Comparison of ENCODE assay signal across 8 cellular contexts in genomic region chr14:91202234-91202974, GRCh38. TPM values are rescaled to one million over a fixed set of nuclear protein-coding genes. Genes with fewer than 3 reads are reported as not detected.
A peak's percentile ranks its signal among the peaks of the same experiment; 100 is the strongest.
DNase-seq lines count a peak whose midpoint lies in the region; ATAC-seq and TF ChIP-seq lines count a peak whose summit lies in the region.
"Had no signal": no experiment of that assay in that cellular context is flagged by ENCODE, and none has a peak within 500 bp of the region (broad histone marks: within the 10 kb centered on the region; RNA-seq: fewer than 3 reads in every experiment).

No MANE protein-coding gene starts in this region.

- no peak overlapping the region for H3K18ac ChIP-seq in IMR-90 (ENCODE audit: low read depth, low read length)

- no peak overlapping the region for H4K8ac ChIP-seq in IMR-90 (ENCODE audit: low read depth in 2 of 2, low read length in 2 of 2)

- no peak overlapping the region for H3K9ac ChIP-seq in IMR-90 (ENCODE audit: low read depth, low read length)

- H2AK5ac ChIP-seq in IMR-90 (ENCODE audit: low read depth, low read length), result no peak overlapping the region

- no peak overlapping the region for H3K4me3 ChIP-seq in IMR-90 (ENCODE audit: insufficient read depth, low read depth, low read length)
- no peak overlapping the region for H3K4me3 ChIP-seq in gastroesophageal sphincter

- H2AK9ac ChIP-seq in IMR-90 (replicated peaks; ENCODE audit: low read depth, low read length, poor library complexity), result peak overlapping the region; percentile 14

- no peak overlapping the region for H3K23ac ChIP-seq in IMR-90 (ENCODE audit: low read depth, low read length)

- no peak overlapping the region for H2BK5ac ChIP-seq in IMR-90 (ENCODE audit: low read depth, low read length, poor library complexity, severe bottlenecking)

- no peaks in the 10 kb centered on the region for H4K20me1 ChIP-seq in IMR-90 (ENCODE audit: insufficient read depth, low read length)

- H3K4me1 ChIP-seq in IMR-90 (ENCODE audit: control insufficient read depth, insufficient read depth, low read length), result no peaks in the 10 kb centered on the region
- H3K4me1 ChIP-seq in gastroesophageal sphincter, result peaks cover 0 to 5% (median 0%) of the 10 kb centered on the region in 3 donors

- DNase-seq in IMR-90, result no peak
- peak; percentile 41 for DNase-seq in stimulated activated naive CD8-positive, alpha-beta T cell treated with anti-CD3 and anti-CD28 coated beads, Interleukin-15, Interleukin-2, amounts not matched to agents 100 U/mL and 50 U/mL, for 24 hours
- no peak for DNase-seq in DMS 273 (lab: John Stamatoyannopoulos, UW; ENCODE audit: unreplicated experiment)
- DNase-seq: activated naive CD4-positive, alpha-beta T cell treated with anti-CD3 and anti-CD28 coated beads for 36 hours had no signal

- in situ Hi-C loops in IMR-90 (cut with MboI; ENCODE audit: low sequenced_read_pairs), result no loop called here

- H3K56ac ChIP-seq in IMR-90 (ENCODE audit: extremely low read depth, insufficient read depth, low read length), result no peak overlapping the region

- dilution Hi-C loops in IMR-90 (cut with HindIII; ENCODE audit: low sequenced_read_pairs, unreplicated experiment), result no loop called here

- POLR2A ChIA-PET in IMR-90 (lab: Charles Lee; ENCODE audit: unreplicated experiment), result no interaction called here

- H3K9me3 ChIP-seq in IMR-90 (ENCODE audit: control insufficient read depth, insufficient read depth, low read length) (no peaks in the 10 kb centered on the region), gastroesophageal sphincter (no peaks in the 10 kb centered on the region)

- no peaks in the 10 kb centered on the region for H3K79me1 ChIP-seq in IMR-90 (ENCODE audit: low read depth in 1 of 2, low read length in 2 of 2)

- H3K4ac ChIP-seq in IMR-90 (ENCODE audit: low read depth, low read length), result no peak overlapping the region

- CTCF ChIA-PET in IMR-90 (lab: Yijun Ruan, JAX), result no interaction called here

- no peak overlapping the region for H3K4me2 ChIP-seq in IMR-90 (ENCODE audit: low read depth, low read length)

- H2BK15ac ChIP-seq in IMR-90 (ENCODE audit: low read depth, low read length), result no peak overlapping the region

- no peak overlapping the region for H4K91ac ChIP-seq in IMR-90 (ENCODE audit: insufficient read depth, low read depth, low read length)

- TF ChIP-seq CTCF in IMR-90 (conservative IDR thresholded peaks at IDR 0.05; ENCODE audit: low read depth, low read length), result no peak
- no peak for TF ChIP-seq CTCF in VCaP (conservative IDR thresholded peaks at IDR 0.05)
- TF ChIP-seq CTCF in gastroesophageal sphincter (IDR thresholded peaks at IDR 0.05), result no peak

- no TSS peak for BruUV-seq in IMR-90 (replicated peaks; lab: Mats Ljungman, UMichigan)

- 47% methylated on average over 3 of the region's 15 CpGs; no CpG with 5 or more reads in 1 of the 2 experiments for WGBS in IMR-90 (ENCODE audit: extremely low coverage in 2 of 2, insufficient read length in 1 of 2), 2 experiments
- WGBS in gastroesophageal sphincter (ENCODE audit: low coverage in 1 of 2), 2 donors, result 68% methylated on average over 10 of the region's 15 CpGs; no CpG with 5 or more reads in 1 of the 2 donors

- H3K9me1 ChIP-seq in IMR-90 (ENCODE audit: insufficient read depth, low read length), result 0 out of 2 replicates have a peak, but pooled peaks cover 4% of the 10 kb centered on the region

- H3K27ac ChIP-seq in IMR-90 (ENCODE audit: insufficient read depth, low read length), result no peak overlapping the region
- peak overlapping the region; percentile 55 for H3K27ac ChIP-seq in VCaP
- peak overlapping the region in 3 of 4 donors; percentile 42 to 59 (median 54) for H3K27ac ChIP-seq in gastroesophageal sphincter

- no peak overlapping the region for H2BK120ac ChIP-seq in IMR-90 (ENCODE audit: low read depth, low read length)

- H3K14ac ChIP-seq in IMR-90 (replicated peaks; ENCODE audit: low read depth, low read length), result no peak overlapping the region

- H3K36me3 ChIP-seq in IMR-90 (ENCODE audit: control insufficient read depth, insufficient read depth, low read length), result peaks cover 14% of the 10 kb centered on the region
- H3K36me3 ChIP-seq in gastroesophageal sphincter, result peaks cover 0 to 100% of the 10 kb centered on the region in 2 donors

- TF ChIP-seq POLR2A in IMR-90 (IDR thresholded peaks at IDR 0.05; ENCODE audit: low read depth, low read length) (no peak), gastroesophageal sphincter (IDR thresholded peaks at IDR 0.05) (no peak)

- no peak for TF ChIP-seq EP300 in gastroesophageal sphincter (IDR thresholded peaks at IDR 0.05)

- intact Hi-C loops in IMR-90 (cut with micrococcal nuclease), result no loop called here

- H2AFZ ChIP-seq in IMR-90 (replicated peaks; ENCODE audit: low read length, poor library complexity), result peak overlapping the region; percentile 8

- no peak for ATAC-seq in IMR-90 (ENCODE audit: low read depth)
- ATAC-seq in gastroesophageal sphincter, result peak; percentile 73
- no peak for ATAC-seq in stimulated activated naive CD8-positive, alpha-beta T cell treated with anti-CD3 and anti-CD28 coated beads, Interleukin-15, Interleukin-2, amounts not matched to agents 100 U/mL and 50 U/mL, for 24 hours
- no peak for ATAC-seq in GM21515 (IDR thresholded peaks at IDR 0.05; ENCODE audit: unreplicated experiment)
- no peak for ATAC-seq in SK-N-SH treated with all-trans-retinoic acid at 6 μM for 48 hours

- no peak overlapping the region for H2BK20ac ChIP-seq in IMR-90 (ENCODE audit: low read depth, low read length)

- TF ChIP-seq RAD21 in IMR-90 (IDR thresholded peaks at IDR 0.05; ENCODE audit: low read length), result no peak

- H4K5ac ChIP-seq in IMR-90 (ENCODE audit: low read depth, low read length), result no peak overlapping the region

- no peaks in the 10 kb centered on the region for H3K27me3 ChIP-seq in IMR-90 (ENCODE audit: control insufficient read depth, insufficient read depth, low read length)
- no peaks in the 10 kb centered on the region for H3K27me3 ChIP-seq in gastroesophageal sphincter

TF ChIP-seq in IMR-90, 13 proteins besides CTCF, POLR2A, EP300 and RAD21 (continues in another document):
- TF ChIP-seq CHD1 (IDR thresholded peaks at IDR 0.05; ENCODE audit: low read depth, low read length), result no peak
- no peak for TF ChIP-seq FOS (IDR thresholded peaks at IDR 0.05; ENCODE audit: low read depth, low read length)
- TF ChIP-seq RFX5 (IDR thresholded peaks at IDR 0.05; ENCODE audit: low read depth, low read length), result no peak
- TF ChIP-seq USF2 (IDR thresholded peaks at IDR 0.05; ENCODE audit: low read depth, low read length), result no peak
- no peak for TF ChIP-seq NFE2L2 (IDR thresholded peaks at IDR 0.05; ENCODE audit: low read depth, low read length)
- no peak for TF ChIP-seq MAZ (IDR thresholded peaks at IDR 0.05; ENCODE audit: borderline replicate concordance, low read depth, low read length)
- TF ChIP-seq RCOR1 (IDR thresholded peaks at IDR 0.05; ENCODE audit: insufficient replicate concordance, low read length), result no peak
- no peak for TF ChIP-seq BHLHE40 (IDR thresholded peaks at IDR 0.05; ENCODE audit: low read depth, low read length)
- no peak for TF ChIP-seq MXI1 (IDR thresholded peaks at IDR 0.05; ENCODE audit: borderline replicate concordance, low read depth, low read length)
- no peak for TF ChIP-seq MAFK (IDR thresholded peaks at IDR 0.05; ENCODE audit: low read depth, low read length)

TF ChIP-seq in SK-N-SH treated with all-trans-retinoic acid at 6 μM for 48 hours, 23 proteins besides CTCF, POLR2A, EP300 and RAD21 (continues in another document):
- TF ChIP-seq CSRNP3 (CRISPR knock-in tag; IDR thresholded peaks at IDR 0.05), result no peak
- no peak for TF ChIP-seq PPARA (CRISPR knock-in tag; IDR thresholded peaks at IDR 0.05; ENCODE audit: borderline replicate concordance)
- TF ChIP-seq ZC3H10 (CRISPR knock-in tag; IDR thresholded peaks at IDR 0.05), result no peak
- no peak for TF ChIP-seq PATZ1 (CRISPR knock-in tag; IDR thresholded peaks at IDR 0.05; ENCODE audit: borderline replicate concordance)
- no peak for TF ChIP-seq ARNTL (CRISPR knock-in tag; IDR thresholded peaks at IDR 0.05; ENCODE audit: borderline replicate concordance, low read depth)
- no peak for TF ChIP-seq BACH2 (CRISPR knock-in tag; IDR thresholded peaks at IDR 0.05; ENCODE audit: borderline replicate concordance)
- TF ChIP-seq OSR1 (CRISPR knock-in tag; IDR thresholded peaks at IDR 0.05), result no peak
- TF ChIP-seq ISL1 (CRISPR knock-in tag; IDR thresholded peaks at IDR 0.05), result no peak
- TF ChIP-seq SNAI2 (CRISPR knock-in tag; IDR thresholded peaks at IDR 0.05), result no peak
- TF ChIP-seq GLIS3 (CRISPR knock-in tag; IDR thresholded peaks at IDR 0.05), result no peak

RNA-seq across cellular contexts. Expression of gene GPR68, which starts 42.1 kb away (rescaled TPM):
- 0.28 and 0.72 TPM in 2 replicates for total RNA-seq in IMR-90 (2012; rRNA removed)
- 0.94 and 1.0 TPM in 2 replicates for polyA plus RNA-seq in IMR-90 (2012; rRNA removed)
- polyA plus RNA-seq in IMR-90 (2012; cell fraction: cytosol; rRNA removed), result 0.28 and 1.3 TPM in 2 replicates
- polyA plus RNA-seq in IMR-90 (2012; cell fraction: nucleus; rRNA removed; ENCODE audit: low replicate concordance), result 0.58 and 1.4 TPM in 2 replicates
- 10 to 100 TPM in 1 of 4 donors, 1 to 10 TPM in 3; 1.8 to 10.3 (median 3.0) TPM for total RNA-seq in gastroesophageal sphincter
